Comparison of ENCODE assay signal across 8 cellular contexts in genomic region chr7:140176271-140176701, GRCh38. TPM values are rescaled to one million over a fixed set of nuclear protein-coding genes. Genes with fewer than 3 reads are reported as not detected.
DNase-seq lines count a peak whose midpoint lies in the region; ATAC-seq lines count a peak whose summit lies in the region.

No MANE protein-coding gene starts in this region.

- no peak for DNase-seq in activated T-cell treated with anti-CD3 and anti-CD28 coated beads, Interleukin-2, amount 50 U/mL, for 24 hours
- DNase-seq in activated T-cell treated with anti-CD3 and anti-CD28 coated beads for 4 hours (no peak), NCI-H226 (no peak), foreskin melanocyte (no peak)
- DNase-seq in activated naive CD8-positive, alpha-beta T cell treated with anti-CD3 and anti-CD28 coated beads for 36 hours = no peak

- peak overlapping the region; percentile 77 for H3K4me3 ChIP-seq in iPS-11a (ENCODE audit: low read depth, low read length)

- H3K27me3 Mint-ChIP-seq in activated T-cell treated with anti-CD3 and anti-CD28 coated beads, Interleukin-2, amount 50 U/mL, for 24 hours = no peaks in the 10 kb centered on the region
- peaks cover 11% of the 10 kb centered on the region for H3K27me3 Mint-ChIP-seq in activated naive CD8-positive, alpha-beta T cell treated with anti-CD3 and anti-CD28 coated beads for 36 hours
- H3K27me3 Mint-ChIP-seq in stimulated activated memory B cell treated with anti-CD40 and anti-IgM and Interleukin-4, amounts not matched to agents 10 μg/mL and 1 μg/mL and 100 μg/mL, for 72 hours = no peaks in the 10 kb centered on the region

- H3K9me3 Mint-ChIP-seq in activated T-cell treated with anti-CD3 and anti-CD28 coated beads, Interleukin-2, amount 50 U/mL, for 24 hours = no peaks in the 10 kb centered on the region
- H3K9me3 Mint-ChIP-seq in activated naive CD8-positive, alpha-beta T cell treated with anti-CD3 and anti-CD28 coated beads for 36 hours = peaks cover 5% of the 10 kb centered on the region
- no peaks in the 10 kb centered on the region for H3K9me3 Mint-ChIP-seq in stimulated activated memory B cell treated with anti-CD40 and anti-IgM and Interleukin-4, amounts not matched to agents 10 μg/mL and 1 μg/mL and 100 μg/mL, for 72 hours

- H3K27ac Mint-ChIP-seq in activated T-cell treated with anti-CD3 and anti-CD28 coated beads, Interleukin-2, amount 50 U/mL, for 24 hours = no peak overlapping the region
- no peak overlapping the region for H3K27ac Mint-ChIP-seq in activated naive CD8-positive, alpha-beta T cell treated with anti-CD3 and anti-CD28 coated beads for 36 hours
- H3K27ac Mint-ChIP-seq in stimulated activated memory B cell treated with anti-CD40 and anti-IgM and Interleukin-4, amounts not matched to agents 10 μg/mL and 1 μg/mL and 100 μg/mL, for 72 hours = peak overlapping the region; percentile 89

- peak overlapping the region; percentile 56 for H3K4me3 Mint-ChIP-seq in activated T-cell treated with anti-CD3 and anti-CD28 coated beads, Interleukin-2, amount 50 U/mL, for 24 hours
- H3K4me3 Mint-ChIP-seq in activated naive CD8-positive, alpha-beta T cell treated with anti-CD3 and anti-CD28 coated beads for 36 hours = peak overlapping the region; percentile 51
- peak overlapping the region; percentile 89 for H3K4me3 Mint-ChIP-seq in stimulated activated memory B cell treated with anti-CD40 and anti-IgM and Interleukin-4, amounts not matched to agents 10 μg/mL and 1 μg/mL and 100 μg/mL, for 72 hours

- H3K4me1 Mint-ChIP-seq in activated T-cell treated with anti-CD3 and anti-CD28 coated beads, Interleukin-2, amount 50 U/mL, for 24 hours (ENCODE audit: low read depth) = peaks cover 44% of the 10 kb centered on the region
- peaks cover 37% of the 10 kb centered on the region for H3K4me1 Mint-ChIP-seq in activated naive CD8-positive, alpha-beta T cell treated with anti-CD3 and anti-CD28 coated beads for 36 hours
- peaks cover 35% of the 10 kb centered on the region for H3K4me1 Mint-ChIP-seq in stimulated activated memory B cell treated with anti-CD40 and anti-IgM and Interleukin-4, amounts not matched to agents 10 μg/mL and 1 μg/mL and 100 μg/mL, for 72 hours

- peaks cover 4% of the 10 kb centered on the region for H3K36me3 Mint-ChIP-seq in activated T-cell treated with anti-CD3 and anti-CD28 coated beads, Interleukin-2, amount 50 U/mL, for 24 hours (ENCODE audit: low read depth)
- H3K36me3 Mint-ChIP-seq in activated naive CD8-positive, alpha-beta T cell treated with anti-CD3 and anti-CD28 coated beads for 36 hours = peaks cover 10% of the 10 kb centered on the region
- no peaks in the 10 kb centered on the region for H3K36me3 Mint-ChIP-seq in stimulated activated memory B cell treated with anti-CD40 and anti-IgM and Interleukin-4, amounts not matched to agents 10 μg/mL and 1 μg/mL and 100 μg/mL, for 72 hours

- peak; percentile 3 for ATAC-seq in HG03097 (IDR thresholded peaks at IDR 0.05; ENCODE audit: low FRiP score, unreplicated experiment)
- peak; percentile 9 for ATAC-seq in stimulated activated memory B cell treated with anti-CD40 and anti-IgM and Interleukin-4, amounts not matched to agents 10 μg/mL and 1 μg/mL and 100 μg/mL, for 72 hours

RNA-seq across cellular contexts. Expression of gene KDM7A, which starts 0.5 kb away (rescaled TPM):
- 1 to 10 TPM; 7.5 to 7.9 TPM for total RNA-seq in activated naive CD8-positive, alpha-beta T cell treated with anti-CD3 and anti-CD28 coated beads for 36 hours
